In genomic region chr12:56377310-56377988, GRCh38 we compare ENCODE assay signal across 11 cellular contexts. TPM values are rescaled to one million over a fixed set of nuclear protein-coding genes. Genes with fewer than 3 reads are reported as not detected.
DNase-seq lines count a peak whose midpoint lies in the region; ATAC-seq and TF ChIP-seq lines count a peak whose summit lies in the region.
"Had no signal": no experiment of that assay in that cellular context is flagged by ENCODE, and none has a peak within 500 bp of the region (broad histone marks: within the 10 kb centered on the region; RNA-seq: fewer than 3 reads in every experiment).

No MANE protein-coding gene starts in this region.

- no peaks in the 10 kb centered on the region for H3K9me3 Mint-ChIP-seq in Caco-2 (ENCODE audit: unreplicated experiment)

- H3K9ac ChIP-seq in adipocyte (ENCODE audit: low read length): no peak overlapping the region

- H3K36me3 ChIP-seq in Caco-2 (ENCODE audit: control insufficient read depth, insufficient read depth, low read length) (no peaks in the 10 kb centered on the region), adipocyte (ENCODE audit: control insufficient read depth, insufficient read depth, low read length, severe bottlenecking) (no peaks in the 10 kb centered on the region)
- H3K36me3 ChIP-seq: thyroid gland had no signal

- H3K36me3 Mint-ChIP-seq in Caco-2 (ENCODE audit: insufficient read depth, unreplicated experiment): no peaks in the 10 kb centered on the region

- intact Hi-C loops in Caco-2 (cut with micrococcal nuclease; ENCODE audit: unreplicated experiment): loop anchor here (1.0 kb wide), 2 partner anchors 17 to 87 kb away; partner anchors contain the start of gene STAT2

- CTCF ChIA-PET in Caco-2 (lab: Charles Lee): interaction anchor here (1.2 to 1.5 kb wide), 3 partner anchors 18 to 87 kb away, joined by 3 to 8 read pairs (median 6); partner anchors contain the start of gene STAT2

- peaks cover 15% of the 10 kb centered on the region for H3K4me1 Mint-ChIP-seq in Caco-2 (ENCODE audit: low read depth, unreplicated experiment)

- no peaks in the 10 kb centered on the region for H3K27me3 Mint-ChIP-seq in Caco-2 (ENCODE audit: insufficient read depth, unreplicated experiment)

- H3K4me3 Mint-ChIP-seq in Caco-2 (ENCODE audit: unreplicated experiment): peak overlapping the region; percentile 4

- peak overlapping the region; percentile 61 for H3K27ac Mint-ChIP-seq in Caco-2 (ENCODE audit: unreplicated experiment)

- no peaks in the 10 kb centered on the region for H3K27me3 ChIP-seq in Caco-2 (replicated peaks; ENCODE audit: control insufficient read depth, insufficient read depth, low read length)
- H3K27me3 ChIP-seq in adipocyte (replicated peaks; ENCODE audit: control insufficient read depth, insufficient read depth, low read length): peaks cover 8% of the 10 kb centered on the region
- H3K27me3 ChIP-seq: thyroid gland had no signal

- POLR2A ChIA-PET in Caco-2 (lab: Charles Lee): interaction anchor here (1.0 kb wide), 1 partner anchor 18 kb away, joined by 6 read pairs; the partner anchor contains the start of gene STAT2

- no TSS peak for BruUV-seq in Caco-2 (replicated peaks; lab: Mats Ljungman, UMichigan)

- DNase-seq in Caco-2 (peak in 1 of 2 experiments; percentile 45), HPDE6-E6E7 (ENCODE audit: extremely low spot score) (peak; percentile 37), adipocyte (ENCODE audit: low read depth) (peak; percentile 16), kidney tubule cell (ENCODE audit: low spot score) (peak; percentile 71)
- DNase-seq: activated naive CD4-positive, alpha-beta T cell treated with anti-CD3 and anti-CD28 coated beads, Interleukin-2, amount 50 U/mL, for 16 hours; DMS79 treated with DMSO at 0.1 percent for 48 hours; thyroid gland had no signal

- no peak for TF ChIP-seq CTCF in Caco-2 (IDR thresholded peaks at IDR 0.05; ENCODE audit: insufficient read depth in 1 of 2, low read depth in 1 of 2, low read length in 1 of 2, severe bottlenecking in 1 of 2, unreplicated experiment in 1 of 2)

- H3K9me3 ChIP-seq in Caco-2: peaks cover 7% of the 10 kb centered on the region; the same call in 1 of the 2 replicates
- peaks cover 2% of the 10 kb centered on the region for H3K9me3 ChIP-seq in adipocyte (ENCODE audit: control insufficient read depth, low read length)
- H3K9me3 ChIP-seq: thyroid gland had no signal

- ATAC-seq in GM21390 (IDR thresholded peaks at IDR 0.05; ENCODE audit: unreplicated experiment) (no peak), GM18868 (IDR thresholded peaks at IDR 0.05; ENCODE audit: unreplicated experiment) (no peak), GM19351 (IDR thresholded peaks at IDR 0.05; ENCODE audit: unreplicated experiment) (no peak), GM18502 (IDR thresholded peaks at IDR 0.05; ENCODE audit: poor library complexity, unreplicated experiment) (no peak)

- H3K4me3 ChIP-seq in Caco-2 (ENCODE audit: low read depth, low read length) (no peak overlapping the region), adipocyte (ENCODE audit: low read length) (no peak overlapping the region)
- H3K4me3 ChIP-seq: thyroid gland had no signal

- peaks cover 25% of the 10 kb centered on the region for H3K4me1 ChIP-seq in Caco-2
- H3K4me1 ChIP-seq in adipocyte (ENCODE audit: control insufficient read depth, insufficient read depth, low read length): no peaks in the 10 kb centered on the region
- H3K4me1 ChIP-seq: thyroid gland had no signal

RNA-seq across cellular contexts. Expression of gene APOF, which starts 14.8 kb away (rescaled TPM):
- total RNA-seq in Caco-2 (2022): 0.18 and 0.23 TPM in 2 replicates
- total RNA-seq: thyroid gland had no signal

RNA-seq across cellular contexts. Expression of gene STAT2, which starts 17.5 kb away (rescaled TPM):
- total RNA-seq in Caco-2 (2022): 76.7 and 79.5 TPM in 2 replicates

RNA-seq across cellular contexts. Expression of gene IL23A, which starts 38.8 kb away (rescaled TPM):
- total RNA-seq in Caco-2 (2022): 0.48 TPM in 1 of 2 replicates, not detected in the other

RNA-seq across cellular contexts. Expression of gene PAN2, which starts 43.6 kb away (rescaled TPM):
- 25.7 and 30.0 TPM in 2 replicates for total RNA-seq in Caco-2 (2022)
